12 cellular contexts compared by ENCODE assay signal in the genomic region with DNA sequence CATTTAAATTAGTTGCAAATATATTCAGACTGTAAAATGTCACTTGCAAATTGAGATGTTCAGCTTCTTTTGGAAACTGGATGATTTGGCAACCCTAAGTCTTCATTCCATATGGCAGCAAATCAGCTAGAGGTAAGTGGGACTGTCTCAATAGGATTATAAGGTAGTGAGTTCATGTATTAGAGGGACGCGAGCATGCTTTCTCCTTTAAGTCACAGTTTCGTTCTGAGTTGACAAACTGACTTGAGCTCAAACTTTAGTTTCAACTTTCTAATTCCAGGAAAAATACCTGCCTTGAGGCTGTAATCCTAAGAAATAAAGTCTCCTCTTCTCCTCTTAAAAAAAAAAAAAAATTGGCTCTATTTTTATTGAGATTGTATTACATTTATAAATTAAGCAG. TPM values are rescaled to one million over a fixed set of nuclear protein-coding genes. Genes with fewer than 3 reads are reported as not detected.
DNase-seq lines count a peak whose midpoint lies in the region; ATAC-seq, FAIRE-seq and TF ChIP-seq lines count a peak whose summit lies in the region.
"Had no signal": no experiment of that assay in that cellular context is flagged by ENCODE, and none has a peak within 500 bp of the region (broad histone marks: within the 10 kb centered on the region; RNA-seq: fewer than 3 reads in every experiment).

No MANE protein-coding gene starts in this region.

- H3K27ac ChIP-seq in HEK293 (ENCODE audit: extremely low read depth, low read depth, low read length), result no peak overlapping the region
- H3K27ac ChIP-seq in PC-9, result no peak overlapping the region
- no peak overlapping the region for H3K27ac ChIP-seq in kidney (ENCODE audit: low read depth in 2 of 2, low read length in 2 of 2)
- no peak overlapping the region for H3K27ac ChIP-seq in psoas muscle
- H3K27ac ChIP-seq: gastrocnemius medialis had no signal

- CTCF ChIA-PET in GM10248 (lab: Yijun Ruan, JAX) (interaction anchor here (0.9 to 1.5 kb wide), 2 partner anchors 9 to 11 kb away, joined by 4 to 7 read pairs; no protein-coding TSS in a partner anchor), HEK293 (lab: Yijun Ruan, JAX) (no interaction called here), PC-9 (lab: Charles Lee) (no interaction called here)

- TF ChIP-seq CTCF in GM10248 (IDR thresholded peaks at IDR 0.05; ENCODE audit: control extremely low read depth, extremely low read depth, low read depth, missing control alignments) (no peak), HEK293 (tag by site-specific recombination; IDR thresholded peaks at IDR 0.05) (no peak), PC-9 (conservative IDR thresholded peaks at IDR 0.05) (no peak), kidney (IDR thresholded peaks at IDR 0.05; ENCODE audit: borderline replicate concordance, extremely low read depth, insufficient read depth) (no peak), psoas muscle (IDR thresholded peaks at IDR 0.05) (no peak)

- H3K27me3 ChIP-seq in PC-9 (ENCODE audit: insufficient read depth, low read depth), result no peaks in the 10 kb centered on the region
- H3K27me3 ChIP-seq in psoas muscle (ENCODE audit: insufficient read depth in 3 of 3, low read length in 2 of 3), result no peaks in the 10 kb centered on the region
- H3K27me3 ChIP-seq: gastrocnemius medialis had no signal

- no TSS peak for BruUV-seq in PC-9 (replicated peaks; lab: Mats Ljungman, UMichigan)

- DNase-seq in GM10248 (ENCODE audit: extremely low spot score) (peak; percentile 50), PC-9 (no peak), kidney (no peak), psoas muscle (no peak)
- DNase-seq: amygdala, gastrocnemius medialis, NCI-H1436, nephron progenitor cell had no signal

- H3K9me2 ChIP-seq in PC-9 (ENCODE audit: insufficient read depth), result no peaks in the 10 kb centered on the region

- POLR2A ChIA-PET in GM10248 (lab: Yijun Ruan, JAX), result no interaction called here
- POLR2A ChIA-PET in HEK293 (lab: Yijun Ruan, JAX), result interaction anchor here (0.7 kb wide), 1 partner anchor 70 kb away, joined by 4 read pairs; no protein-coding TSS in a partner anchor
- POLR2A ChIA-PET in PC-9 (lab: Charles Lee; ENCODE audit: unreplicated experiment), result no interaction called here

- H3K9me3 ChIP-seq in HEK293 (ENCODE audit: control insufficient read depth, insufficient read depth, low read depth, low read length) (no peaks in the 10 kb centered on the region), PC-9 (ENCODE audit: insufficient read depth, low read depth) (no peaks in the 10 kb centered on the region), kidney (ENCODE audit: control insufficient read depth in 1 of 2, low read length in 2 of 2) (no peaks in the 10 kb centered on the region), psoas muscle (no peaks in the 10 kb centered on the region)
- H3K9me3 ChIP-seq: gastrocnemius medialis had no signal

- H3K4me3 ChIP-seq in HEK293 (ENCODE audit: low read depth, low read length), result no peak overlapping the region
- no peak overlapping the region for H3K4me3 ChIP-seq in PC-9
- no peak overlapping the region for H3K4me3 ChIP-seq in kidney (ENCODE audit: low read length in 2 of 2)
- no peak overlapping the region for H3K4me3 ChIP-seq in psoas muscle
- H3K4me3 ChIP-seq: gastrocnemius medialis had no signal

- ATAC-seq in GM18907 (IDR thresholded peaks at IDR 0.05; ENCODE audit: unreplicated experiment), result peak; percentile 53
- ATAC-seq in HG03469 (IDR thresholded peaks at IDR 0.05; ENCODE audit: unreplicated experiment), result peak; percentile 38
- ATAC-seq in HG03439 (IDR thresholded peaks at IDR 0.05; ENCODE audit: unreplicated experiment), result no peak
- ATAC-seq in psoas muscle, result no peak
- ATAC-seq: gastrocnemius medialis had no signal

- intact Hi-C loops in PC-9 (cut with micrococcal nuclease; ENCODE audit: unreplicated experiment) (no loop called here), kidney (cut with DNase I) (no loop called here), psoas muscle (cut with DNase I) (no loop called here)

- FAIRE-seq in kidney (lab: Jason Lieb, UNC), result no peak

- H3K4me1 ChIP-seq in HEK293 (ENCODE audit: control insufficient read depth, insufficient read depth, low read length) (no peaks in the 10 kb centered on the region), PC-9 (replicated peaks; ENCODE audit: insufficient read depth) (no peaks in the 10 kb centered on the region), kidney (ENCODE audit: control insufficient read depth in 1 of 2, insufficient read depth in 1 of 2, low read depth in 1 of 2, low read length in 2 of 2) (no peaks in the 10 kb centered on the region), psoas muscle (no peaks in the 10 kb centered on the region)
- H3K4me1 ChIP-seq: gastrocnemius medialis had no signal

- no peaks in the 10 kb centered on the region for H4K20me1 ChIP-seq in PC-9 (ENCODE audit: insufficient read depth)

- H2AFZ ChIP-seq in PC-9, result no peak overlapping the region

- H3K79me2 ChIP-seq in PC-9 (ENCODE audit: low read depth), result no peaks in the 10 kb centered on the region

- H3K36me3 ChIP-seq in HEK293 (ENCODE audit: control insufficient read depth in 2 of 2, insufficient read depth in 1 of 2, low read length in 2 of 2) (no peaks in the 10 kb centered on the region; a peak in 1 of 3 replicates), PC-9 (ENCODE audit: low read depth) (no peaks in the 10 kb centered on the region), kidney (ENCODE audit: control insufficient read depth in 1 of 2, insufficient read depth in 2 of 2, low read length in 2 of 2) (no peaks in the 10 kb centered on the region), psoas muscle (ENCODE audit: insufficient read depth in 1 of 2, low read depth in 1 of 2) (no peaks in the 10 kb centered on the region)
- H3K36me3 ChIP-seq: gastrocnemius medialis had no signal

- H3K9ac ChIP-seq in kidney (ENCODE audit: low read length in 2 of 2), result no peak overlapping the region

- no peaks in the 10 kb centered on the region for H3F3A ChIP-seq in PC-9 (ENCODE audit: insufficient read depth, low read depth)

- 90 to 95% (median 94%) methylated on average over 3 of the region's 3 CpGs for WGBS in psoas muscle, 3 donors

- H3K4me2 ChIP-seq in PC-9, result no peak overlapping the region

TF ChIP-seq in HEK293, 187 proteins besides CTCF, POLR2A, EP300 and RAD21:
- no peak for TF ChIP-seq ZBTB10 (tag by site-specific recombination; IDR thresholded peaks at IDR 0.05)
- TF ChIP-seq ZNF664 (tag by site-specific recombination; IDR thresholded peaks at IDR 0.05), result peak; percentile 40; the same call in 1 of the 2 replicates
TF ChIP-seq in HEK293: peak in this region for 1.

RNA-seq across cellular contexts. Expression of gene TMEM131L, which starts 44.2 kb away (rescaled TPM):
- total RNA-seq in PC-9 (2021), result 3.8 and 6.0 TPM in 2 replicates
- total RNA-seq in kidney, result 17.0 TPM
- polyA plus RNA-seq in kidney (ENCODE audit: insufficient read depth, low read depth, low replicate concordance), result 3.0 TPM
- total RNA-seq in psoas muscle, result 10 to 100 TPM in 2 of 4 donors, 1 to 10 TPM in 2; 6.9 to 21.2 (median 11.5) TPM
- 1 to 10 TPM; 2.1 to 6.7 (median 3.3) TPM for polyA plus RNA-seq in psoas muscle

Comparison
In these comparisons a context has a peak if more than half of its experiments do, and no peak if none do; other contexts are left out.
1. ATAC-seq: peak in GM18907 (single experiment) and HG03469 (single experiment); none in HG03439 (single experiment) and psoas muscle (0 of 4).